Comparison of ENCODE assay signal across 1 cellular context in the genomic region with DNA sequence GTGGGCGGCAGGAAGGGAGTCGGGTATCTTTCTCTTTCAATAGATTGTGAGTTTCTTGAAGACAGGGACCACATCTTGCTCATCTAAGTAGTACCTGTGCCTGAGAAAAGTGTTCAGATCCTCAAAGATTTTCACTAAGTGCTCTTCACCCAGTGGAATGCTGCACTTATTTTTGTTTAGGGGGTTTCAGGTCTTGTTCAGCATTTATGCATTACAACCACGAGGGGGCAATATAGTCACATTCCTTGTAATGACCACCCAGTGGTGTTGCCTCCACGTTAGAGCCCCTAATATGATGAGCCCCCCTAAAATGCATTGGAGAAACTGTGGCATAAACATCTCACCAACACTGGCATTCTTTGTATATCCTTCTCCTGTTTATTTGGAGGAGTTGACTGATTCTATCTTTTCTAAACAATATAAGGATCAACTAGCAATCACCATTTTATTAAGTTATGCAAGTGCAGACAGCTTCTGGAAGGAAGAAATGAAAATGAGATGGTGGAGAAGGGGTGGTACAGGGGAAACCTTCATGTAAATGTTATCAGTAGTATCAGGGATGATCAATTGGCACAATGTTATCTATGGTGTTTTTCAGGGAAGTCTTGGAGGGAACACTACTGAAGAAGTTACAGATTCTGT.
TF ChIP-seq lines count a peak whose summit lies in the region.

No MANE protein-coding gene starts in this region.

TF ChIP-seq in HepG2, 621 proteins besides CTCF, POLR2A, EP300 and RAD21 (continued from another document):
- TF ChIP-seq, protein P1, sequence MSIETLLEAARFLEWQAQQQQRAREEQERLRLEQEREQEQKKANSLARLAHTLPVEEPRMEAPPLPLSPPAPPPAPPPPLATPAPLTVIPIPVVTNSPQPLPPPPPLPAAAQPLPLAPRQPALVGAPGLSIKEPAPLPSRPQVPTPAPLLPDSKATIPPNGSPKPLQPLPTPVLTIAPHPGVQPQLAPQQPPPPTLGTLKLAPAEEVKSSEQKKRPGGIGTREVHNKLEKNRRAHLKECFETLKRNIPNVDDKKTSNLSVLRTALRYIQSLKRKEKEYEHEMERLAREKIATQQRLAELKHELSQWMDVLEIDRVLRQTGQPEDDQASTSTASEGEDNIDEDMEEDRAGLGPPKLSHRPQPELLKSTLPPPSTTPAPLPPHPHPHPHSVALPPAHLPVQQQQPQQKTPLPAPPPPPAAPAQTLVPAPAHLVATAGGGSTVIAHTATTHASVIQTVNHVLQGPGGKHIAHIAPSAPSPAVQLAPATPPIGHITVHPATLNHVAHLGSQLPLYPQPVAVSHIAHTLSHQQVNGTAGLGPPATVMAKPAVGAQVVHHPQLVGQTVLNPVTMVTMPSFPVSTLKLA (IDR thresholded peaks at IDR 0.05) = no peak
- peak; percentile 77 for TF ChIP-seq STAG1 (CRISPR knock-in tag; IDR thresholded peaks at IDR 0.05)
